Comparison of ENCODE assay signal across 10 cellular contexts in the genomic region with DNA sequence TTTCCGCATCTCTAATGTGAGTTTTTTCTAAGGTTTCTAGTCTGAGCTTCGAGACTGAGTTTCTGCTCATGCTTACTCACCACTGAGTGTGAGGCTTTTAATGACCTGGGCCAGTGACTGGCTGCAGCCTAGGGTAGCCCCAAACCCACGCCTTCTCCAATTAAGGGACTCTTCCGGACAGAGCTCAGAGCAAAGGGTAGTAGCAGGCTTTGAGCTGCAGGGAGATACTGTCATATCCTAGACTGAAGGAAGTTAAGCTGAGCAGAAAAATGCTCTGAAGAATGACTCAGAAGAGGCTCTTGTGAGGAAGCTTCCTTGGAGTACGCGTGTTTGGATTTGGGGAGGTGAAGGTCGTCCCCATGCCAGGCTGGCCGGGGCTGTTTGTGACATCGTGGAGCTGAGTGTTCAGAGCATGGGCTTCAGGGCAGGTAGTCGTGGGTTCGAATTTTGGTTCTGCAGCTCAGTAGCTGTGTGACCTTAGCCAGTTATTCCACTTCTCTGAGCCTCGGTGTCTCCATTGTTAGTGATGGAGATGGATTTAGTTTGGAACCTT. TPM values are rescaled to one million over a fixed set of nuclear protein-coding genes. Genes with fewer than 3 reads are reported as not detected.
DNase-seq lines count a peak whose midpoint lies in the region; ATAC-seq and TF ChIP-seq lines count a peak whose summit lies in the region.
"Had no signal": no experiment of that assay in that cellular context is flagged by ENCODE, and none has a peak within 500 bp of the region (broad histone marks: within the 10 kb centered on the region; RNA-seq: fewer than 3 reads in every experiment).

No MANE protein-coding gene starts in this region.

- H3K9me3 Mint-ChIP-seq in activated CD8-positive, alpha-beta T cell treated with anti-CD3 and anti-CD28 coated beads, Interleukin-2, amount 10 ng/mL, durations not matched to agents 7 days and 5 days (ENCODE audit: insufficient read depth) = no peaks in the 10 kb centered on the region

- H3K36me3 Mint-ChIP-seq in activated CD8-positive, alpha-beta T cell treated with anti-CD3 and anti-CD28 coated beads, Interleukin-2, amount 10 ng/mL, durations not matched to agents 7 days and 5 days (ENCODE audit: low read depth) = peaks cover 58% of the 10 kb centered on the region

- CTCF ChIA-PET in activated CD8-positive, alpha-beta T cell treated with anti-CD3 and anti-CD28 coated beads, Interleukin-2, amount 10 ng/mL, durations not matched to agents 7 days and 5 days (lab: Charles Lee) = interaction anchor here (0.7 to 2.2 kb wide), 10 partner anchors 10 to 112 kb away, joined by 3 to 8 read pairs (median 4); no protein-coding TSS in a partner anchor

- H3K4me1 Mint-ChIP-seq in activated CD8-positive, alpha-beta T cell treated with anti-CD3 and anti-CD28 coated beads, Interleukin-2, amount 10 ng/mL, durations not matched to agents 7 days and 5 days (ENCODE audit: low read depth) = peaks cover 68% of the 10 kb centered on the region

- no peaks in the 10 kb centered on the region for H3K27me3 Mint-ChIP-seq in activated CD8-positive, alpha-beta T cell treated with anti-CD3 and anti-CD28 coated beads, Interleukin-2, amount 10 ng/mL, durations not matched to agents 7 days and 5 days (ENCODE audit: low read depth)

- POLR2A ChIA-PET in activated CD8-positive, alpha-beta T cell treated with anti-CD3 and anti-CD28 coated beads, Interleukin-2, amount 10 ng/mL, durations not matched to agents 7 days and 5 days (lab: Charles Lee) = interaction anchor here (0.7 to 1.7 kb wide), 7 partner anchors 8 to 48 kb away, joined by 3 to 7 read pairs (median 5); no protein-coding TSS in a partner anchor

- DNase-seq in AG09309 (ENCODE audit: low read depth) = peak; percentile 80
- DNase-seq in HS-27A (ENCODE audit: low read depth) = peak; percentile 24
- peak; percentile 45 for DNase-seq in activated CD8-positive, alpha-beta T cell treated with anti-CD3 and anti-CD28 coated beads, Interleukin-2, amount 10 ng/mL, durations not matched to agents 7 days and 5 days
- DNase-seq in glomerular visceral epithelial cell (ENCODE audit: extremely low spot score) = peak; percentile 75
- DNase-seq: NCI-H2081 treated with DMSO at 0.1 percent for 48 hours had no signal

- ATAC-seq in activated CD8-positive, alpha-beta T cell treated with anti-CD3 and anti-CD28 coated beads, Interleukin-2, amount 10 ng/mL, durations not matched to agents 7 days and 5 days = no peak
- ATAC-seq in GM19328 (IDR thresholded peaks at IDR 0.05; ENCODE audit: unreplicated experiment) (no peak), GM21737 (IDR thresholded peaks at IDR 0.05; ENCODE audit: unreplicated experiment) (no peak), GM21423 (IDR thresholded peaks at IDR 0.05; ENCODE audit: unreplicated experiment) (no peak), GM19455 (IDR thresholded peaks at IDR 0.05; ENCODE audit: unreplicated experiment) (no peak)
- ATAC-seq: HCT116 had no signal

- H3K4me3 ChIP-seq in AG09309 (ENCODE audit: control insufficient read depth, low read depth, low read length) = no peak overlapping the region

- no peak for TF ChIP-seq CTCF in AG09309 (IDR thresholded peaks at IDR 0.05; ENCODE audit: control insufficient read depth, insufficient read depth, low read depth, low read length, missing control alignments)

- peak overlapping the region; percentile 66 for H3K4me3 Mint-ChIP-seq in activated CD8-positive, alpha-beta T cell treated with anti-CD3 and anti-CD28 coated beads, Interleukin-2, amount 10 ng/mL, durations not matched to agents 7 days and 5 days

- peak overlapping the region; percentile 90 for H3K27ac Mint-ChIP-seq in activated CD8-positive, alpha-beta T cell treated with anti-CD3 and anti-CD28 coated beads, Interleukin-2, amount 10 ng/mL, durations not matched to agents 7 days and 5 days

RNA-seq across cellular contexts. Expression of gene USP20, which starts 3.5 kb away (rescaled TPM):
- 10 to 100 TPM; 86.2 to 87.4 TPM for total RNA-seq in activated CD8-positive, alpha-beta T cell treated with anti-CD3 and anti-CD28 coated beads, Interleukin-2, amount 10 ng/mL, durations not matched to agents 7 days and 5 days

RNA-seq across cellular contexts. Expression of gene C9orf78, which starts 3.7 kb away (rescaled TPM):
- 10 to 100 TPM; 89.7 to 91.7 TPM for total RNA-seq in activated CD8-positive, alpha-beta T cell treated with anti-CD3 and anti-CD28 coated beads, Interleukin-2, amount 10 ng/mL, durations not matched to agents 7 days and 5 days

RNA-seq across cellular contexts. Expression of gene TOR1A, which starts 14.8 kb away (rescaled TPM):
- 10 to 100 TPM; 54.6 to 58.4 TPM for total RNA-seq in activated CD8-positive, alpha-beta T cell treated with anti-CD3 and anti-CD28 coated beads, Interleukin-2, amount 10 ng/mL, durations not matched to agents 7 days and 5 days

RNA-seq across cellular contexts. Expression of gene TOR1B, which starts 35.8 kb away (rescaled TPM):
- total RNA-seq in activated CD8-positive, alpha-beta T cell treated with anti-CD3 and anti-CD28 coated beads, Interleukin-2, amount 10 ng/mL, durations not matched to agents 7 days and 5 days = 10 to 100 TPM; 22.1 to 24.4 TPM

Comparison
In these comparisons a context has a peak if more than half of its experiments do, and no peak if none do; other contexts are left out.
1. DNase-seq: peak in every context shown above with its lines; median percentile 80 in AG09309; 75 in glomerular visceral epithelial cell; 45 in activated CD8-positive, alpha-beta T cell treated with anti-CD3 and anti-CD28 coated beads, Interleukin-2, amount 10 ng/mL, durations not matched to agents 7 days and 5 days; 24 in HS-27A.